7 cellular contexts compared by ENCODE assay signal in genomic region chr1:230866171-230866811, GRCh38. TPM values are rescaled to one million over a fixed set of nuclear protein-coding genes. Genes with fewer than 3 reads are reported as not detected.
A peak's percentile ranks its signal among the peaks of the same experiment; 100 is the strongest.
DNase-seq lines count a peak whose midpoint lies in the region; ATAC-seq and TF ChIP-seq lines count a peak whose summit lies in the region.

No MANE protein-coding gene starts in this region.

- peak overlapping the region; percentile 87 for H3K27ac ChIP-seq in lower lobe of right lung
- H3K27ac ChIP-seq in thoracic aorta: peak overlapping the region; percentile 94 to 96

- H3K9me3 Mint-ChIP-seq in IgD-negative memory B cell: no peaks in the 10 kb centered on the region
- no peaks in the 10 kb centered on the region for H3K9me3 Mint-ChIP-seq in chondrocyte (ENCODE audit: low read depth)

- TF ChIP-seq CTCF in chondrocyte (IDR thresholded peaks at IDR 0.05) (no peak), lower lobe of right lung (IDR thresholded peaks at IDR 0.05) (no peak), thoracic aorta (IDR thresholded peaks at IDR 0.05) (no peak)

- ATAC-seq in lower lobe of right lung: no peak
- ATAC-seq in thoracic aorta (ENCODE audit: insufficient number of reproducible peaks, low FRiP score, low read depth): peak; percentile 47
- ATAC-seq in GM18867 (IDR thresholded peaks at IDR 0.05; ENCODE audit: unreplicated experiment): no peak

- DNase-seq in chondrocyte (ENCODE audit: low spot score): no peak
- no peak for DNase-seq in lower lobe of right lung
- DNase-seq in thoracic aorta (ENCODE audit: low spot score): no peak
- no peak for DNase-seq in stimulated activated CD4-positive, alpha-beta T cell treated with anti-CD3 and anti-CD28 coated beads, Interleukin-4, amount 100 ng/mL, for 24 hours
- no peak for DNase-seq in stimulated activated CD8-positive, alpha-beta memory T cell treated with anti-CD3 and anti-CD28 coated beads, Interleukin-4, amount 100 ng/mL, for 48 hours

- H3K4me3 ChIP-seq in lower lobe of right lung: peak overlapping the region; percentile 85
- peak overlapping the region; percentile 99 for H3K4me3 ChIP-seq in thoracic aorta

- H3K27me3 ChIP-seq in lower lobe of right lung (ENCODE audit: low read depth) (no peaks in the 10 kb centered on the region), thoracic aorta (replicated peaks; ENCODE audit: insufficient read depth) (no peaks in the 10 kb centered on the region)

- H3K36me3 ChIP-seq in lower lobe of right lung (no peaks in the 10 kb centered on the region), thoracic aorta (peaks cover 2% of the 10 kb centered on the region)

- intact Hi-C loops in lower lobe of right lung (cut with DNase I): no loop called here

- no peaks in the 10 kb centered on the region for H3K9me3 ChIP-seq in lower lobe of right lung
- H3K9me3 ChIP-seq in thoracic aorta: no peaks in the 10 kb centered on the region

- no peak overlapping the region for H3K27ac Mint-ChIP-seq in IgD-negative memory B cell
- peak overlapping the region; percentile 96 for H3K27ac Mint-ChIP-seq in chondrocyte (ENCODE audit: unreplicated experiment)

- peaks cover 2% of the 10 kb centered on the region for H3K36me3 Mint-ChIP-seq in IgD-negative memory B cell
- H3K36me3 Mint-ChIP-seq in chondrocyte (ENCODE audit: low read depth): peaks cover 46% of the 10 kb centered on the region

- H3K27me3 Mint-ChIP-seq in IgD-negative memory B cell: peaks cover 9% of the 10 kb centered on the region
- no peaks in the 10 kb centered on the region for H3K27me3 Mint-ChIP-seq in chondrocyte (ENCODE audit: low read depth)

- peaks cover 62% of the 10 kb centered on the region for H3K4me1 ChIP-seq in lower lobe of right lung
- peaks cover 48 to 69% of the 10 kb centered on the region in 2 donors for H3K4me1 ChIP-seq in thoracic aorta (ENCODE audit: control insufficient read depth in 1 of 2, low read depth in 2 of 2)

- H3K4me1 Mint-ChIP-seq in IgD-negative memory B cell (peaks cover 11 to 22% (median 21%) of the 10 kb centered on the region in 3 donors), chondrocyte (ENCODE audit: low read depth) (peaks cover 67% of the 10 kb centered on the region)

- H3K4me3 Mint-ChIP-seq in IgD-negative memory B cell: peak overlapping the region in 3 of 4 donors; percentile 28 to 93 (median 87)
- peak overlapping the region; percentile 86 for H3K4me3 Mint-ChIP-seq in chondrocyte (ENCODE audit: unreplicated experiment)

RNA-seq across cellular contexts. Expression of gene C1orf198, which starts 2.0 kb away (rescaled TPM):
- 5.5 TPM for polyA plus RNA-seq in IgD-negative memory B cell
- total RNA-seq in chondrocyte: 474 to 505 TPM (median 492 TPM) in 3 replicates
- total RNA-seq in lower lobe of right lung: 101 TPM
- 100 to 1,000 TPM; 166 to 273 TPM for total RNA-seq in thoracic aorta
